Comparison of ENCODE assay signal across 9 cellular contexts in the genomic region with DNA sequence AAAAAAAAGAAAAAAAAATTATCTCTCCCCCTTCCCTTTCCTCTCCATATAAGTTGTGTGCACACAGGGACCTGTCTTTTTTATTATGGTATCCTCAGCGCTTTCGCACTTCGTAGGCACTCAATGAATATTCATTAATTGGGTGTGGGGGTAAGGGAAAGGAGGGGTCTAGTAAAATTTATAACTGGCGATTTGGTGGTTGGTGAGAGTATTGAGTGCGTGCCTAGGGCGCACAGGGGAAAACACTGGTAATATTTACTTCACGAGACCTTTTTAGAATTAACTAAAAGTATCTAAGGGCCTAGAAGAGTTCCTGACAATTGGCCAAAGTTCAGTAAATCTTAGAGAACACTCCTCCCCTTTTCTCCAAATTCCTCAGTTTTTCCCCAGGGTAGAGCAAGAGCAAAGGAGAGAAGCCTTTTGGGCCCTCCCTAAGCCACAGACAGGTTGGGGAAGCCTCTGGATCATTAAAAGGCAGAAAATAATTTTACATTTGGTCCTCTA. TPM values are rescaled to one million over a fixed set of nuclear protein-coding genes. Genes with fewer than 3 reads are reported as not detected.
DNase-seq lines count a peak whose midpoint lies in the region; ATAC-seq and TF ChIP-seq lines count a peak whose summit lies in the region.
"Had no signal": no experiment of that assay in that cellular context is flagged by ENCODE, and none has a peak within 500 bp of the region (broad histone marks: within the 10 kb centered on the region; RNA-seq: fewer than 3 reads in every experiment).

No MANE protein-coding gene starts in this region.

- H3K9me3 ChIP-seq in iPS-18c (ENCODE audit: control insufficient read depth, insufficient read depth, low read length): no peaks in the 10 kb centered on the region

- DNase-seq in HFFc6 (no peak), NCI-H526 (lab: John Stamatoyannopoulos, UW) (no peak)
- DNase-seq in activated naive CD8-positive, alpha-beta T cell treated with anti-CD3 and anti-CD28 coated beads, Interleukin-2, amount 50 U/mL, for 24 hours: no peak
- no peak for DNase-seq in stimulated activated CD4-positive, alpha-beta T cell treated with anti-CD3 and anti-CD28 coated beads, Interleukin-2, amount 100 ng/mL, for 24 hours
- DNase-seq in stimulated activated CD4-positive, alpha-beta T cell treated with anti-CD3 and anti-CD28 coated beads, Interleukin-4, amount 100 ng/mL, for 4 hours: no peak
- DNase-seq: NCI-H2227 treated with DMSO at 0.1 percent for 48 hours had no signal

- H3K4me3 ChIP-seq in iPS-18c (ENCODE audit: insufficient read depth, low read depth, low read length): peak overlapping the region; percentile 45; the same call in 1 of the 2 replicates
- H3K4me3 ChIP-seq in skin epidermis: peak overlapping the region in 5 of 7 experiments; percentile 27 to 50 (median 36)

- no peak for TF ChIP-seq CTCF in HFFc6 (IDR thresholded peaks at IDR 0.05)

- H3K9me3 Mint-ChIP-seq in HFFc6: no peaks in the 10 kb centered on the region
- H3K9me3 Mint-ChIP-seq in activated naive CD8-positive, alpha-beta T cell treated with anti-CD3 and anti-CD28 coated beads, Interleukin-2, amount 50 U/mL, for 24 hours: no peaks in the 10 kb centered on the region

- no peak for ATAC-seq in activated naive CD8-positive, alpha-beta T cell treated with anti-CD3 and anti-CD28 coated beads, Interleukin-2, amount 50 U/mL, for 24 hours
- no peak for ATAC-seq in GM19035 (IDR thresholded peaks at IDR 0.05; ENCODE audit: unreplicated experiment)

- no peaks in the 10 kb centered on the region for H3K36me3 Mint-ChIP-seq in HFFc6 (ENCODE audit: low read depth)
- no peaks in the 10 kb centered on the region for H3K36me3 Mint-ChIP-seq in activated naive CD8-positive, alpha-beta T cell treated with anti-CD3 and anti-CD28 coated beads, Interleukin-2, amount 50 U/mL, for 24 hours (ENCODE audit: low read depth)

- H3K4me3 Mint-ChIP-seq in HFFc6: peak overlapping the region; percentile 81
- H3K4me3 Mint-ChIP-seq in activated naive CD8-positive, alpha-beta T cell treated with anti-CD3 and anti-CD28 coated beads, Interleukin-2, amount 50 U/mL, for 24 hours: peak overlapping the region; percentile 48

- H3K27ac Mint-ChIP-seq in HFFc6: peak overlapping the region; percentile 83
- no peak overlapping the region for H3K27ac Mint-ChIP-seq in activated naive CD8-positive, alpha-beta T cell treated with anti-CD3 and anti-CD28 coated beads, Interleukin-2, amount 50 U/mL, for 24 hours

- H3K4me1 Mint-ChIP-seq in HFFc6 (ENCODE audit: low read depth): peaks cover 23% of the 10 kb centered on the region
- H3K4me1 Mint-ChIP-seq in activated naive CD8-positive, alpha-beta T cell treated with anti-CD3 and anti-CD28 coated beads, Interleukin-2, amount 50 U/mL, for 24 hours: peaks cover 6% of the 10 kb centered on the region

- H3K27me3 Mint-ChIP-seq in HFFc6 (ENCODE audit: insufficient read depth): peaks cover 1% of the 10 kb centered on the region; the same call in 1 of the 2 replicates
- H3K27me3 Mint-ChIP-seq in activated naive CD8-positive, alpha-beta T cell treated with anti-CD3 and anti-CD28 coated beads, Interleukin-2, amount 50 U/mL, for 24 hours: peaks cover 43% of the 10 kb centered on the region

- peak overlapping the region in 11 of 21 experiments; percentile 19 to 78 (median 63) for H3K27ac ChIP-seq in skin epidermis

RNA-seq across cellular contexts. Expression of gene TYRO3, which starts 25.7 kb away (rescaled TPM):
- 10 to 100 TPM; 16.6 to 27.6 (median 21.9) TPM for total RNA-seq in HFFc6 (2021; fragmentation: NEBNext Ultra II Directional; extraction: Animal tissue kit (Norgen Biotek cat#: 25700))

RNA-seq across cellular contexts. Expression of gene RPAP1, which starts 40.6 kb away (rescaled TPM):
- 10 to 100 TPM; 27.3 to 39.4 (median 32.2) TPM for total RNA-seq in HFFc6 (2021; fragmentation: NEBNext Ultra II Directional; extraction: Animal tissue kit (Norgen Biotek cat#: 25700))
